In the genomic region with DNA sequence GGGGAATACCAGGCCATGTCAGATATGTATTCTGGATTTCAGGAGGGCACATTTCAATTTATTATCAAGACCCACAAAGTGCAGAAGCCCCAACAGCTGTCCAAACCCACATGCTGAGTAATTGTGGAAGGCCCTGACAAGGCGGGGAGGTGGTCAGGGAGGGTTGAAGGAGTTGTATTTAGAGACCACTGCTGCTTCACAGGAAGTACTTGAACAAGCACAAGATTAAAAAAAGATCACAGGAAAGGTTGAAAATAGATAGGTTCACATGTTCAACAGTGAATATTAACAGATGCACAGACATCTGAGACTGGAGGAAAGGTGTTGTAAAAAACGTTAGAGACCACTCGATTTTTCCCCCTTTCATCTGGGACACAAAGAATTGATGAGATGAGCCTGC, we compare ENCODE assay signal across 10 cellular contexts. TPM values are rescaled to one million over a fixed set of nuclear protein-coding genes. Genes with fewer than 3 reads are reported as not detected.
A peak's percentile ranks its signal among the peaks of the same experiment; 100 is the strongest.
DNase-seq lines count a peak whose midpoint lies in the region; ATAC-seq and TF ChIP-seq lines count a peak whose summit lies in the region.
"Had no signal": no experiment of that assay in that cellular context is flagged by ENCODE, and none has a peak within 500 bp of the region (broad histone marks: within the 10 kb centered on the region; RNA-seq: fewer than 3 reads in every experiment).

No MANE protein-coding gene starts in this region.

- H3K4me3 ChIP-seq in transverse colon: no peak overlapping the region
- H3K4me3 ChIP-seq: cardiac muscle cell had no signal

- DNase-seq in activated naive CD4-positive, alpha-beta T cell treated with anti-CD3 and anti-CD28 coated beads, Interleukin-2, amount 50 U/mL, for 72 hours (ENCODE audit: low spot score in 2 of 2): no peak
- DNase-seq in activated naive CD4-positive, alpha-beta T cell treated with anti-CD3 and anti-CD28 coated beads, Interleukin-2, amount 10 ng/mL, durations not matched to agents 7 days and 5 days: no peak
- DNase-seq in OCI-M1 (lab: John Stamatoyannopoulos, UW): peak; percentile 59
- DNase-seq in transverse colon: no peak
- DNase-seq in SK-N-DZ (ENCODE audit: low spot score): no peak
- no peak for DNase-seq in activated CD4-positive, alpha-beta T cell treated with anti-CD3 and anti-CD28 coated beads, Interleukin-2, amount 10 ng/mL, durations not matched to agents 7 days and 5 days
- DNase-seq in OCI-M2 (lab: John Stamatoyannopoulos, UW; ENCODE audit: unreplicated experiment): no peak
- DNase-seq: stimulated activated CD4-positive, alpha-beta T cell treated with anti-CD3 and anti-CD28 coated beads, Interleukin-2, amount 100 ng/mL, for 48 hours had no signal

- no peak for TF ChIP-seq CTCF in transverse colon (IDR thresholded peaks at IDR 0.05)

- H3K9me3 ChIP-seq in transverse colon: no peaks in the 10 kb centered on the region

- no peaks in the 10 kb centered on the region for H3K27me3 ChIP-seq in transverse colon
- H3K27me3 ChIP-seq: cardiac muscle cell had no signal

- POLR2A ChIA-PET in activated CD4-positive, alpha-beta T cell treated with anti-CD3 and anti-CD28 coated beads, Interleukin-2, amount 10 ng/mL, durations not matched to agents 7 days and 5 days (lab: Charles Lee): no interaction called here

- H3K27ac ChIP-seq in transverse colon: peak overlapping the region; percentile 32 to 43 (median 40)
- H3K27ac ChIP-seq: cardiac muscle cell had no signal

- peaks cover 0 to 8% of the 10 kb centered on the region in 2 donors for H3K9me3 Mint-ChIP-seq in activated naive CD4-positive, alpha-beta T cell treated with anti-CD3 and anti-CD28 coated beads, Interleukin-2, amount 50 U/mL, for 72 hours
- no peaks in the 10 kb centered on the region for H3K9me3 Mint-ChIP-seq in activated naive CD4-positive, alpha-beta T cell treated with anti-CD3 and anti-CD28 coated beads, Interleukin-2, amount 10 ng/mL, durations not matched to agents 7 days and 5 days
- H3K9me3 Mint-ChIP-seq in activated CD4-positive, alpha-beta T cell treated with anti-CD3 and anti-CD28 coated beads, Interleukin-2, amount 10 ng/mL, durations not matched to agents 7 days and 5 days: no peaks in the 10 kb centered on the region

- H3K27ac Mint-ChIP-seq in activated naive CD4-positive, alpha-beta T cell treated with anti-CD3 and anti-CD28 coated beads, Interleukin-2, amount 50 U/mL, for 72 hours: peak overlapping the region; percentile 52 to 72
- no peak overlapping the region for H3K27ac Mint-ChIP-seq in activated naive CD4-positive, alpha-beta T cell treated with anti-CD3 and anti-CD28 coated beads, Interleukin-2, amount 10 ng/mL, durations not matched to agents 7 days and 5 days
- H3K27ac Mint-ChIP-seq in activated CD4-positive, alpha-beta T cell treated with anti-CD3 and anti-CD28 coated beads, Interleukin-2, amount 10 ng/mL, durations not matched to agents 7 days and 5 days: no peak overlapping the region

- H3K27me3 Mint-ChIP-seq in activated naive CD4-positive, alpha-beta T cell treated with anti-CD3 and anti-CD28 coated beads, Interleukin-2, amount 10 ng/mL, durations not matched to agents 7 days and 5 days: no peaks in the 10 kb centered on the region
- H3K27me3 Mint-ChIP-seq in activated CD4-positive, alpha-beta T cell treated with anti-CD3 and anti-CD28 coated beads, Interleukin-2, amount 10 ng/mL, durations not matched to agents 7 days and 5 days: no peaks in the 10 kb centered on the region

- H3K4me1 Mint-ChIP-seq in activated naive CD4-positive, alpha-beta T cell treated with anti-CD3 and anti-CD28 coated beads, Interleukin-2, amount 10 ng/mL, durations not matched to agents 7 days and 5 days: peaks cover 47% of the 10 kb centered on the region
- H3K4me1 Mint-ChIP-seq in activated CD4-positive, alpha-beta T cell treated with anti-CD3 and anti-CD28 coated beads, Interleukin-2, amount 10 ng/mL, durations not matched to agents 7 days and 5 days: peaks cover 46% of the 10 kb centered on the region

- no peak for TF ChIP-seq POLR2A in transverse colon (IDR thresholded peaks at IDR 0.05)

- H3K36me3 ChIP-seq in transverse colon: no peaks in the 10 kb centered on the region
- H3K36me3 ChIP-seq: cardiac muscle cell had no signal

- peaks cover 0 to 5% of the 10 kb centered on the region in 2 donors for H3K36me3 Mint-ChIP-seq in activated naive CD4-positive, alpha-beta T cell treated with anti-CD3 and anti-CD28 coated beads, Interleukin-2, amount 50 U/mL, for 72 hours
- H3K36me3 Mint-ChIP-seq in activated naive CD4-positive, alpha-beta T cell treated with anti-CD3 and anti-CD28 coated beads, Interleukin-2, amount 10 ng/mL, durations not matched to agents 7 days and 5 days: no peaks in the 10 kb centered on the region
- peaks cover 2% of the 10 kb centered on the region for H3K36me3 Mint-ChIP-seq in activated CD4-positive, alpha-beta T cell treated with anti-CD3 and anti-CD28 coated beads, Interleukin-2, amount 10 ng/mL, durations not matched to agents 7 days and 5 days (ENCODE audit: low read depth)

- no peak for TF ChIP-seq EP300 in transverse colon (IDR thresholded peaks at IDR 0.05; ENCODE audit: low read depth)

- peak; percentile 19 to 20 for ATAC-seq in activated naive CD4-positive, alpha-beta T cell treated with anti-CD3 and anti-CD28 coated beads, Interleukin-2, amount 50 U/mL, for 72 hours
- ATAC-seq in HG02884 (IDR thresholded peaks at IDR 0.05; ENCODE audit: unreplicated experiment): peak; percentile 64

- intact Hi-C loops in transverse colon (cut with DNase I; ENCODE audit: low total_unique reads): no loop called here

- 43 to 51% methylated on average over 3 of the region's 3 CpGs for WGBS in transverse colon (ENCODE audit: low coverage in 1 of 2), 2 donors

- CTCF ChIA-PET in activated naive CD4-positive, alpha-beta T cell treated with anti-CD3 and anti-CD28 coated beads, Interleukin-2, amount 10 ng/mL, durations not matched to agents 7 days and 5 days (lab: Charles Lee): no interaction called here
- CTCF ChIA-PET in activated CD4-positive, alpha-beta T cell treated with anti-CD3 and anti-CD28 coated beads, Interleukin-2, amount 10 ng/mL, durations not matched to agents 7 days and 5 days (lab: Charles Lee): interaction anchor here (1.2 kb wide), 1 partner anchor 11 kb away, joined by 3 read pairs; no protein-coding TSS in a partner anchor

- no peak overlapping the region for H3K4me3 Mint-ChIP-seq in activated naive CD4-positive, alpha-beta T cell treated with anti-CD3 and anti-CD28 coated beads, Interleukin-2, amount 10 ng/mL, durations not matched to agents 7 days and 5 days
- H3K4me3 Mint-ChIP-seq in activated CD4-positive, alpha-beta T cell treated with anti-CD3 and anti-CD28 coated beads, Interleukin-2, amount 10 ng/mL, durations not matched to agents 7 days and 5 days: no peak overlapping the region

- H3K4me1 ChIP-seq in transverse colon: peaks cover 22 to 62% (median 37%) of the 10 kb centered on the region in 4 donors

- in situ Hi-C loops in transverse colon (cut with MboI; ENCODE audit: low pct_ligation_motif_present in 1 of 4, low pct_unique_long_range_greater_than_20kb in 1 of 4, low sequenced_read_pairs in 3 of 4): no loop called here

RNA-seq across cellular contexts. Expression of gene ATP8A1, which starts 17.9 kb away (rescaled TPM):
- 10 to 100 TPM; 36.6 to 45.7 TPM for total RNA-seq in activated naive CD4-positive, alpha-beta T cell treated with anti-CD3 and anti-CD28 coated beads, Interleukin-2, amount 50 U/mL, for 72 hours
- total RNA-seq in transverse colon: 100 to 1,000 TPM in 3 of 4 donors, 10 to 100 TPM in 1; 72.2 to 255 (median 166) TPM
- polyA plus RNA-seq in SK-N-DZ (2014; cell fraction: cytosol; rRNA removed): 27.6 and 35.1 TPM in 2 replicates
- 45.9 and 51.7 TPM in 2 replicates for polyA plus RNA-seq in SK-N-DZ (2014; cell fraction: nucleus; rRNA removed)
- 10 to 100 TPM; 20.9 to 21.1 TPM for total RNA-seq in activated CD4-positive, alpha-beta T cell treated with anti-CD3 and anti-CD28 coated beads, Interleukin-2, amount 10 ng/mL, durations not matched to agents 7 days and 5 days

Comparison
In these comparisons a context has a peak if more than half of its experiments do, and no peak if none do; other contexts are left out.
1. H3K27ac Mint-ChIP-seq: peak in activated naive CD4-positive, alpha-beta T cell treated with anti-CD3 and anti-CD28 coated beads, Interleukin-2, amount 50 U/mL, for 72 hours (2 of 2); none in activated naive CD4-positive, alpha-beta T cell treated with anti-CD3 and anti-CD28 coated beads, Interleukin-2, amount 10 ng/mL, durations not matched to agents 7 days and 5 days (single experiment) and activated CD4-positive, alpha-beta T cell treated with anti-CD3 and anti-CD28 coated beads, Interleukin-2, amount 10 ng/mL, durations not matched to agents 7 days and 5 days (single experiment).